In genomic region chr2:216694201-216694825, GRCh38 we compare ENCODE assay signal across 8 cellular contexts. TPM values are rescaled to one million over a fixed set of nuclear protein-coding genes. Genes with fewer than 3 reads are reported as not detected.
DNase-seq lines count a peak whose midpoint lies in the region; ATAC-seq and TF ChIP-seq lines count a peak whose summit lies in the region.

No MANE protein-coding gene starts in this region.

- peak in 1 of 6 experiments; percentile 9 for TF ChIP-seq CTCF in esophagus squamous epithelium (IDR thresholded peaks at IDR 0.05)
- TF ChIP-seq CTCF in upper lobe of left lung (IDR thresholded peaks at IDR 0.05): no peak

- H3K4me1 Mint-ChIP-seq in CD8-positive, alpha-beta memory T cell: peaks cover 22 to 43% (median 28%) of the 10 kb centered on the region in 3 donors
- peaks cover 29% of the 10 kb centered on the region for H3K4me1 Mint-ChIP-seq in activated CD8-positive, alpha-beta memory T cell treated with anti-CD3 and anti-CD28 coated beads, Interleukin-2, amount 10 ng/mL, durations not matched to agents 7 days and 5 days
- H3K4me1 Mint-ChIP-seq in naive thymus-derived CD4-positive, alpha-beta T cell: peaks cover 12 to 49% (median 37%) of the 10 kb centered on the region in 7 donors

- H3K27me3 Mint-ChIP-seq in CD8-positive, alpha-beta memory T cell: peaks cover 33 to 56% of the 10 kb centered on the region in 2 donors
- H3K27me3 Mint-ChIP-seq in activated CD8-positive, alpha-beta memory T cell treated with anti-CD3 and anti-CD28 coated beads, Interleukin-2, amount 10 ng/mL, durations not matched to agents 7 days and 5 days: peaks cover 81% of the 10 kb centered on the region
- H3K27me3 Mint-ChIP-seq in naive thymus-derived CD4-positive, alpha-beta T cell: peaks cover 32 to 71% (median 64%) of the 10 kb centered on the region in 5 donors

- CTCF ChIA-PET in CD8-positive, alpha-beta memory T cell (lab: Charles Lee): interaction anchor here (1.3 to 2.6 kb wide), 2 partner anchors 11 to 1018 kb away, joined by 7 to 11 read pairs; no protein-coding TSS in a partner anchor
- CTCF ChIA-PET in activated CD8-positive, alpha-beta memory T cell treated with anti-CD3 and anti-CD28 coated beads, Interleukin-2, amount 10 ng/mL, durations not matched to agents 7 days and 5 days (lab: Charles Lee): interaction anchor here (1.1 to 1.3 kb wide), 2 partner anchors 12 to 816 kb away, joined by 3 to 9 read pairs; no protein-coding TSS in a partner anchor
- CTCF ChIA-PET in naive thymus-derived CD4-positive, alpha-beta T cell (lab: Charles Lee): no interaction called here

- H3K27ac Mint-ChIP-seq in CD8-positive, alpha-beta memory T cell: peak overlapping the region in 1 of 8 donors; percentile 74
- H3K27ac Mint-ChIP-seq in activated CD8-positive, alpha-beta memory T cell treated with anti-CD3 and anti-CD28 coated beads, Interleukin-2, amount 10 ng/mL, durations not matched to agents 7 days and 5 days: no peak overlapping the region
- peak overlapping the region in 1 of 9 donors; percentile 42 for H3K27ac Mint-ChIP-seq in naive thymus-derived CD4-positive, alpha-beta T cell

- no peaks in the 10 kb centered on the region for H3K9me3 ChIP-seq in CD8-positive, alpha-beta memory T cell (ENCODE audit: low read length)
- H3K9me3 ChIP-seq in esophagus squamous epithelium (no peaks in the 10 kb centered on the region), upper lobe of left lung (no peaks in the 10 kb centered on the region)
- no peaks in the 10 kb centered on the region for H3K9me3 ChIP-seq in naive thymus-derived CD4-positive, alpha-beta T cell (ENCODE audit: control insufficient read depth in 2 of 3, low read length in 3 of 3)

- no peaks in the 10 kb centered on the region for H3K36me3 Mint-ChIP-seq in CD8-positive, alpha-beta memory T cell
- H3K36me3 Mint-ChIP-seq in activated CD8-positive, alpha-beta memory T cell treated with anti-CD3 and anti-CD28 coated beads, Interleukin-2, amount 10 ng/mL, durations not matched to agents 7 days and 5 days: no peaks in the 10 kb centered on the region
- no peaks in the 10 kb centered on the region for H3K36me3 Mint-ChIP-seq in naive thymus-derived CD4-positive, alpha-beta T cell

- H3K27ac ChIP-seq in CD8-positive, alpha-beta memory T cell (ENCODE audit: low read depth, low read length): no peak overlapping the region
- H3K27ac ChIP-seq in esophagus squamous epithelium (peak overlapping the region; percentile 73 to 94 (median 89)), upper lobe of left lung (peak overlapping the region; percentile 27 to 58 (median 40))
- H3K27ac ChIP-seq in naive thymus-derived CD4-positive, alpha-beta T cell (ENCODE audit: low read depth, low read length): no peak overlapping the region

- WGBS in esophagus squamous epithelium, 2 donors: 1 to 3% methylated on average over 21 to 29 of the region's 56 CpGs
- WGBS in upper lobe of left lung, 2 donors: 2% methylated on average over 26 of the region's 56 CpGs

- POLR2A ChIA-PET in CD8-positive, alpha-beta memory T cell (lab: Charles Lee): interaction anchor here (0.5 kb wide), 1 partner anchor 1086 kb away, joined by 4 read pairs; no protein-coding TSS in a partner anchor
- POLR2A ChIA-PET in naive thymus-derived CD4-positive, alpha-beta T cell (lab: Charles Lee): no interaction called here

- H3K36me3 ChIP-seq in CD8-positive, alpha-beta memory T cell (ENCODE audit: insufficient read depth, low read length): no peaks in the 10 kb centered on the region
- no peaks in the 10 kb centered on the region for H3K36me3 ChIP-seq in esophagus squamous epithelium
- no peaks in the 10 kb centered on the region for H3K36me3 ChIP-seq in naive thymus-derived CD4-positive, alpha-beta T cell (ENCODE audit: control insufficient read depth in 2 of 3, insufficient read depth in 3 of 3, low read length in 3 of 3)
- H3K36me3 ChIP-seq in upper lobe of left lung: no peaks in the 10 kb centered on the region

- H3K4me1 ChIP-seq in CD8-positive, alpha-beta memory T cell (ENCODE audit: insufficient read depth, low read length): peaks cover 28% of the 10 kb centered on the region
- H3K4me1 ChIP-seq in esophagus squamous epithelium (peaks cover 34 to 97% (median 38%) of the 10 kb centered on the region in 3 donors), upper lobe of left lung (peaks cover 41 to 52% (median 46%) of the 10 kb centered on the region in 4 donors)
- H3K4me1 ChIP-seq in naive thymus-derived CD4-positive, alpha-beta T cell (ENCODE audit: control insufficient read depth in 2 of 2, insufficient read depth in 2 of 2, low read length in 2 of 2): peaks cover 10 to 28% of the 10 kb centered on the region in 2 donors

- no peak overlapping the region for H3K4me3 ChIP-seq in CD8-positive, alpha-beta memory T cell (ENCODE audit: low read length)
- H3K4me3 ChIP-seq in esophagus squamous epithelium (peak overlapping the region; percentile 35 to 71 (median 65)), upper lobe of left lung (peak overlapping the region; percentile 24 to 46 (median 44))
- no peak overlapping the region for H3K4me3 ChIP-seq in naive thymus-derived CD4-positive, alpha-beta T cell (ENCODE audit: low read length)

- no peaks in the 10 kb centered on the region for H3K9me3 Mint-ChIP-seq in CD8-positive, alpha-beta memory T cell
- H3K9me3 Mint-ChIP-seq in activated CD8-positive, alpha-beta memory T cell treated with anti-CD3 and anti-CD28 coated beads, Interleukin-2, amount 10 ng/mL, durations not matched to agents 7 days and 5 days (ENCODE audit: low read depth): no peaks in the 10 kb centered on the region
- no peaks in the 10 kb centered on the region for H3K9me3 Mint-ChIP-seq in naive thymus-derived CD4-positive, alpha-beta T cell

- H3K27me3 ChIP-seq in CD8-positive, alpha-beta memory T cell (ENCODE audit: insufficient read depth, low read length, poor library complexity, severe bottlenecking): peaks cover 29% of the 10 kb centered on the region
- H3K27me3 ChIP-seq in esophagus squamous epithelium (peaks cover 0 to 77% (median 0%) of the 10 kb centered on the region in 4 donors), upper lobe of left lung (peaks cover 0 to 18% (median 6%) of the 10 kb centered on the region in 4 donors)
- peaks cover 3 to 7% of the 10 kb centered on the region in 2 donors for H3K27me3 ChIP-seq in naive thymus-derived CD4-positive, alpha-beta T cell (ENCODE audit: control insufficient read depth in 2 of 2, insufficient read depth in 2 of 2, low read length in 2 of 2)

- peak in 1 of 4 donors; percentile 51 for TF ChIP-seq POLR2A in esophagus squamous epithelium (IDR thresholded peaks at IDR 0.05)
- no peak for TF ChIP-seq POLR2A in upper lobe of left lung (IDR thresholded peaks at IDR 0.05)

- no peak for TF ChIP-seq EP300 in upper lobe of left lung (IDR thresholded peaks at IDR 0.05)

- DNase-seq in CD8-positive, alpha-beta memory T cell: peak in 2 of 5 donors; percentile 12 to 33
- DNase-seq in NCI-H1105 (lab: John Stamatoyannopoulos, UW) (peak; percentile 59), esophagus squamous epithelium (lab: John Stamatoyannopoulos, UW) (no peak), upper lobe of left lung (peak; percentile 35 to 89), HT-29 (ENCODE audit: low spot score) (no peak), SIG-M5 treated with dmso at 0.1 percent for 504 hours (lab: John Stamatoyannopoulos, UW; ENCODE audit: unreplicated experiment) (no peak)
- DNase-seq in activated CD8-positive, alpha-beta memory T cell treated with anti-CD3 and anti-CD28 coated beads, Interleukin-2, amount 10 ng/mL, durations not matched to agents 7 days and 5 days: peak; percentile 57
- DNase-seq in naive thymus-derived CD4-positive, alpha-beta T cell: peak; percentile 7 to 54 (median 36)

- intact Hi-C loops in esophagus squamous epithelium (cut with DNase I): loop anchor here (10.0 kb wide), 1 partner anchor 450 kb away; no protein-coding TSS in a partner anchor
- intact Hi-C loops in naive thymus-derived CD4-positive, alpha-beta T cell (cut with micrococcal nuclease): loop anchor here (5.0 to 10.0 kb wide), 2 partner anchors 530 to 918 kb away; no protein-coding TSS in a partner anchor

- peak; percentile 25 for ATAC-seq in activated CD8-positive, alpha-beta memory T cell treated with anti-CD3 and anti-CD28 coated beads, Interleukin-2, amount 10 ng/mL, durations not matched to agents 7 days and 5 days
- ATAC-seq in naive thymus-derived CD4-positive, alpha-beta T cell: peak; percentile 43
- ATAC-seq in upper lobe of left lung (ENCODE audit: low FRiP score in 2 of 2): peak in 1 of 2 donors; percentile 28

- H3K4me3 Mint-ChIP-seq in CD8-positive, alpha-beta memory T cell: peak overlapping the region in 6 of 7 donors; percentile 37 to 75 (median 62)
- peak overlapping the region; percentile 57 for H3K4me3 Mint-ChIP-seq in activated CD8-positive, alpha-beta memory T cell treated with anti-CD3 and anti-CD28 coated beads, Interleukin-2, amount 10 ng/mL, durations not matched to agents 7 days and 5 days
- H3K4me3 Mint-ChIP-seq in naive thymus-derived CD4-positive, alpha-beta T cell: peak overlapping the region; percentile 78 to 92 (median 84)

RNA-seq across cellular contexts. Expression of gene IGFBP5, which starts 1.0 kb away (rescaled TPM):
- not detected for total RNA-seq in CD8-positive, alpha-beta memory T cell
- not detected for polyA plus RNA-seq in CD8-positive, alpha-beta memory T cell
- total RNA-seq in activated CD8-positive, alpha-beta memory T cell treated with anti-CD3 and anti-CD28 coated beads, Interleukin-2, amount 10 ng/mL, durations not matched to agents 7 days and 5 days: under 1 TPM in 1 of 2 experiments, not detected in 1; 0.02 TPM
- total RNA-seq in esophagus squamous epithelium: 100 to 1,000 TPM in 2 of 4 donors, 10 to 100 TPM in 2; 26.9 to 899 (median 95.4) TPM
- not detected for total RNA-seq in naive thymus-derived CD4-positive, alpha-beta T cell
- polyA plus RNA-seq in naive thymus-derived CD4-positive, alpha-beta T cell: not detected
- total RNA-seq in upper lobe of left lung: 100 to 1,000 TPM in 3 of 6 donors, 10 to 100 TPM in 3; 41.9 to 304 (median 95.5) TPM
- total RNA-seq in HT-29 (2014; rRNA removed; shearing (Covaris generic)): not detected in 2 replicates

Comparison
In these comparisons a context has a peak if more than half of its experiments do, and no peak if none do; other contexts are left out.
1. DNase-seq: peak in NCI-H1105 (single experiment), activated CD8-positive, alpha-beta memory T cell treated with anti-CD3 and anti-CD28 coated beads, Interleukin-2, amount 10 ng/mL, durations not matched to agents 7 days and 5 days (single experiment), naive thymus-derived CD4-positive, alpha-beta T cell (9 of 9) and upper lobe of left lung (2 of 2); none in esophagus squamous epithelium (single experiment), HT-29 (single experiment) and SIG-M5 treated with dmso at 0.1 percent for 504 hours (single experiment).
2. H3K27ac ChIP-seq: peak in esophagus squamous epithelium (4 of 4) and upper lobe of left lung (4 of 4); none in CD8-positive, alpha-beta memory T cell (single experiment) and naive thymus-derived CD4-positive, alpha-beta T cell (single experiment).
3. H3K4me3 ChIP-seq: peak in esophagus squamous epithelium (4 of 4) and upper lobe of left lung (4 of 4); none in CD8-positive, alpha-beta memory T cell (single experiment) and naive thymus-derived CD4-positive, alpha-beta T cell (single experiment).
4. RNA of gene IGFBP5, which starts 1.0 kb away (total RNA-seq): 26.9 to 899 TPM in esophagus squamous epithelium and 41.9 to 304 TPM in upper lobe of left lung; 0.02 TPM in activated CD8-positive, alpha-beta memory T cell treated with anti-CD3 and anti-CD28 coated beads, Interleukin-2, amount 10 ng/mL, durations not matched to agents 7 days and 5 days, not detected in CD8-positive, alpha-beta memory T cell, not detected in naive thymus-derived CD4-positive, alpha-beta T cell and not detected in HT-29; every median in the first group is over 10 times any median in the second.
5. Peak in every context shown above with its lines, with median percentiles within 50 percentile points of each other: H3K4me3 Mint-ChIP-seq.